1 cellular context compared by ENCODE assay signal in the genomic region with DNA sequence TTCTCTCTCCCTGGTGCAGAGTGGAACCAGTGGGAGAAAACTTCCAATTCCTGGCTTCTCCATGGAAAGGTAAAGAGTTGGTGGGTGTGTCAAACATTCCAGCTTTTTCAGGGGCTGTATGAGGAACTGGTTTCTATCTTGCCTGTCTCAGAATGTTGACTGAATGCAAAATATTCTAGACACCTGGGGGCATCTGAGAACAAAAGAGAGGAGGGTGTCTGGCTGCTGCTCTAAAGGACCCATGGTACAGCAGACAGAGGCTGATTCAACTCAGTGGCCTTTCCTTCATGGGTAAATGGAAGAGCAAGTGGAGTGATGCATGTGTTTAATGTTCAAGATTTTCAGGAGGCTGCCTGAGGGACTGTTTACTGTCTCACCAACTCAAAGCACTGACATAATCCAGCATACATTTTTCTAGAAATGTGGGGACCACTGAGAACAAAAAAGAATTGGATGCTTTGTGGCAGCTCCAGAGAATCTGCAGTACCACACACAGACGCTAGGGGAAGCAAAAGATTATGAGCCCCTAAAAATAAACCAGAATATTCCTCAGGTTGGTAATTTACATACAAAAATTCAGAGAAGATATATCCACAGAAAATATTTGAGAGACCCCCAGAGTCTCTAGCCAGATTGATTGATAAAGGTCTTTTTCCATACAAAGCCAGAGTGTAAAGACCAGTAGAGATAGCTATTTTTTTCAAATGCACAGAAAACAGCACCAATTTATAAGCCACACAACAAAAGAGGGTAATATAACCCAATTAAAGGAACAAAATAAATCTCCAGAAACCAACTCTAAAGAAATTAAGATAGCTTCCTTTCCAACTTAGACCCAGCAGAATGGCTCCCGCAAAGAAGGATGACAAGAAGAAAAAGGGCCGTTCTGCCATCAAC.
TF ChIP-seq lines count a peak whose summit lies in the region.

No MANE protein-coding gene starts in this region.

TF ChIP-seq in H1, 55 proteins besides CTCF, POLR2A, EP300 and RAD21:
- no peak for TF ChIP-seq EGR1 (IDR thresholded peaks at IDR 0.05; ENCODE audit: borderline replicate concordance, low read depth, low read length)
- no peak for TF ChIP-seq HDAC6 (IDR thresholded peaks at IDR 0.05; ENCODE audit: low read depth, low read length)
- TF ChIP-seq MAFK (IDR thresholded peaks at IDR 0.05; ENCODE audit: low read depth, low read length), result no peak
- TF ChIP-seq ZNF274 (IDR thresholded peaks at IDR 0.05; ENCODE audit: borderline replicate concordance, extremely low read depth, low read length), result no peak
- TF ChIP-seq KDM4A (IDR thresholded peaks at IDR 0.05; ENCODE audit: low read depth, low read length, severe bottlenecking), result no peak
- no peak for TF ChIP-seq JUND (IDR thresholded peaks at IDR 0.05; ENCODE audit: low read length)
- no peak for TF ChIP-seq CEBPB (IDR thresholded peaks at IDR 0.05; ENCODE audit: low read depth, low read length)
- no peak for TF ChIP-seq SIN3A (conservative IDR thresholded peaks at IDR 0.05 in 1 of 2, IDR thresholded peaks at IDR 0.05 in 1 of 2; ENCODE audit: low read depth in 1 of 2, low read length in 2 of 2)
